16 cellular contexts compared by ENCODE assay signal in the genomic region with DNA sequence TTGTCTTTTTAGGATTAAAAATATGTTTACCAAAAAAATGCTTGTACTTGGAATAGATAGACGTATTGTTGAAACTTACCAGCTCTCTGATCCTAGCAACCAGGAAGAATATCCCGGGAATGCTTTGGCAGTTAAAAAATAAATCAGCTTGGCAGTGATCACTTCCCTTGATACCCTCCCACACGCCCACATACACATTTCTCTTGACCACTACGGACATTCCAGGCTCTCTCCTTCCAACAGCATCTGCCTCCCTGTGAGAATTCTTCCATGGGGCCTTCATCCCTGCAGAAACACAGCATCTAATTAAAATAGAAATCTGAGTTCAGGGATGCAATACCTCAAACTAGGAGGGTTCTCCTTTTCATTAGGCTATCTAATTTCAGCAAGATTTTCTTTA. TPM values are rescaled to one million over a fixed set of nuclear protein-coding genes. Genes with fewer than 3 reads are reported as not detected.
A peak's percentile ranks its signal among the peaks of the same experiment; 100 is the strongest.
DNase-seq lines count a peak whose midpoint lies in the region; ATAC-seq, FAIRE-seq and TF ChIP-seq lines count a peak whose summit lies in the region.
"Had no signal": no experiment of that assay in that cellular context is flagged by ENCODE, and none has a peak within 500 bp of the region (broad histone marks: within the 10 kb centered on the region; RNA-seq: fewer than 3 reads in every experiment).

No MANE protein-coding gene starts in this region.

- FAIRE-seq in G401.6 (lab: Jason Lieb, UNC): peak; percentile 79
- FAIRE-seq: endometrium had no signal

- H3K4me3 Mint-ChIP-seq in osteocyte (ENCODE audit: unreplicated experiment): no peak overlapping the region
- H3K4me3 Mint-ChIP-seq: activated CD8-positive, alpha-beta T cell treated with anti-CD3 and anti-CD28 coated beads, Interleukin-2, amount 10 ng/mL, durations not matched to agents 7 days and 5 days; activated naive CD8-positive, alpha-beta T cell treated with anti-CD3 and anti-CD28 coated beads, Interleukin-2, amount 10 ng/mL, durations not matched to agents 7 days and 5 days; T-cell had no signal

- TF ChIP-seq CTCF in fibroblast of mammary gland (conservative IDR thresholded peaks at IDR 0.05; ENCODE audit: control insufficient read depth, insufficient read depth, low read depth, low read length): no peak
- no peak for TF ChIP-seq CTCF in osteocyte (IDR thresholded peaks at IDR 0.05)

- ATAC-seq in HG02870 (IDR thresholded peaks at IDR 0.05; ENCODE audit: unreplicated experiment): no peak
- ATAC-seq: activated CD8-positive, alpha-beta T cell treated with anti-CD3 and anti-CD28 coated beads, Interleukin-2, amount 10 ng/mL, durations not matched to agents 7 days and 5 days; left colon; T-cell had no signal

- H3K4me1 Mint-ChIP-seq in osteocyte (ENCODE audit: unreplicated experiment): peaks cover 54% of the 10 kb centered on the region
- H3K4me1 Mint-ChIP-seq: T-cell had no signal

- H3K9me3 Mint-ChIP-seq in osteocyte (ENCODE audit: unreplicated experiment): no peaks in the 10 kb centered on the region
- H3K9me3 Mint-ChIP-seq: T-cell had no signal

- DNase-seq in SK-MEL-5 (ENCODE audit: low read depth, low spot score): peak; percentile 58
- DNase-seq in fibroblast of mammary gland (ENCODE audit: low read depth): peak; percentile 94
- DNase-seq in osteocyte (ENCODE audit: extremely low spot score, unreplicated experiment): no peak
- no peak for DNase-seq in OCI-M1 (lab: John Stamatoyannopoulos, UW)
- no peak for DNase-seq in NCI-H446 treated with DMSO at 0.1 percent for 48 hours (lab: John Stamatoyannopoulos, UW)
- DNase-seq in activated CD4-positive, alpha-beta T cell treated with anti-CD3 and anti-CD28 coated beads, Interleukin-2, amount 50 U/mL, for 48 hours: no peak
- DNase-seq: activated CD8-positive, alpha-beta T cell treated with anti-CD3 and anti-CD28 coated beads, Interleukin-2, amount 10 ng/mL, durations not matched to agents 7 days and 5 days; activated naive CD8-positive, alpha-beta T cell treated with anti-CD3 and anti-CD28 coated beads, Interleukin-2, amount 10 ng/mL, durations not matched to agents 7 days and 5 days; left colon; NCI-H510A treated with DMSO at 0.1 percent for 48 hours; occipital lobe; T-cell; testis had no signal

- no peaks in the 10 kb centered on the region for H3K27me3 Mint-ChIP-seq in osteocyte (ENCODE audit: unreplicated experiment)

- H3K27ac Mint-ChIP-seq in osteocyte (ENCODE audit: unreplicated experiment): peak overlapping the region; percentile 62
- H3K27ac Mint-ChIP-seq: activated CD8-positive, alpha-beta T cell treated with anti-CD3 and anti-CD28 coated beads, Interleukin-2, amount 10 ng/mL, durations not matched to agents 7 days and 5 days; activated naive CD8-positive, alpha-beta T cell treated with anti-CD3 and anti-CD28 coated beads, Interleukin-2, amount 10 ng/mL, durations not matched to agents 7 days and 5 days; T-cell had no signal

- no peaks in the 10 kb centered on the region for H3K36me3 Mint-ChIP-seq in osteocyte (ENCODE audit: unreplicated experiment)
- H3K36me3 Mint-ChIP-seq: activated naive CD8-positive, alpha-beta T cell treated with anti-CD3 and anti-CD28 coated beads, Interleukin-2, amount 10 ng/mL, durations not matched to agents 7 days and 5 days; T-cell had no signal

- in situ Hi-C loops in SK-MEL-5 (cut with HindIII; ENCODE audit: low pct_unique_long_range_greater_than_20kb, low sequenced_read_pairs): no loop called here

- no peak overlapping the region for H3K4me3 ChIP-seq in fibroblast of mammary gland (ENCODE audit: control insufficient read depth, low read depth, low read length)
- H3K4me3 ChIP-seq: testis had no signal

RNA-seq across cellular contexts. Expression of a gene that starts 57.9 kb away (rescaled TPM):
- 0.32 and 0.42 TPM in 2 replicates for total RNA-seq in SK-MEL-5 (2014; rRNA removed; shearing (Covaris generic))
- polyA plus RNA-seq in SK-MEL-5 (2015; cell fraction: cytosol; rRNA removed): 0.19 and 0.43 TPM in 2 replicates
- 1.1 and 1.2 TPM in 2 replicates for polyA plus RNA-seq in SK-MEL-5 (2015; cell fraction: nucleus; rRNA removed)
- total RNA-seq in osteocyte: 3.1 and 3.7 TPM in 2 replicates

Comparison
In these comparisons a context has a peak if more than half of its experiments do, and no peak if none do; other contexts are left out.
1. DNase-seq: peak in SK-MEL-5 (single experiment) and fibroblast of mammary gland (single experiment); none in osteocyte (single experiment), OCI-M1 (single experiment), NCI-H446 treated with DMSO at 0.1 percent for 48 hours (single experiment) and activated CD4-positive, alpha-beta T cell treated with anti-CD3 and anti-CD28 coated beads, Interleukin-2, amount 50 U/mL, for 48 hours (0 of 2).